In genomic region chr6:136607932-136608772, GRCh38 we compare ENCODE assay signal across 8 cellular contexts. TPM values are rescaled to one million over a fixed set of nuclear protein-coding genes. Genes with fewer than 3 reads are reported as not detected.
DNase-seq lines count a peak whose midpoint lies in the region; ATAC-seq and TF ChIP-seq lines count a peak whose summit lies in the region.

No MANE protein-coding gene starts in this region.

- H3K9me3 Mint-ChIP-seq in central memory CD8-positive, alpha-beta T cell: no peaks in the 10 kb centered on the region

- peaks cover 2 to 10% (median 3%) of the 10 kb centered on the region in 4 donors for H3K36me3 ChIP-seq in liver (ENCODE audit: control insufficient read depth in 4 of 4, insufficient read depth in 3 of 4, low read depth in 1 of 4, low read length in 3 of 4)

- ATAC-seq in HG02678 (IDR thresholded peaks at IDR 0.05; ENCODE audit: unreplicated experiment): peak; percentile 90
- ATAC-seq in central memory CD8-positive, alpha-beta T cell (replicated peaks; ENCODE audit: extremely low read depth, poor library complexity, severe bottlenecking): peak; percentile 88

- no peaks in the 10 kb centered on the region for H3K27me3 ChIP-seq in liver (ENCODE audit: control insufficient read depth in 4 of 4, insufficient read depth in 4 of 4, low read length in 3 of 4)

- peak; percentile 89 for TF ChIP-seq CTCF in liver (IDR thresholded peaks at IDR 0.05; ENCODE audit: low read depth, low read length, missing input control)

- WGBS in liver: 55% methylated on average over 12 of the region's 12 CpGs

- H3K36me3 Mint-ChIP-seq in central memory CD8-positive, alpha-beta T cell (ENCODE audit: insufficient read depth): peaks cover 35% of the 10 kb centered on the region

- H3K9me3 ChIP-seq in liver (ENCODE audit: control insufficient read depth in 4 of 4, low read length in 3 of 4): no peaks in the 10 kb centered on the region

- H3K4me1 Mint-ChIP-seq in central memory CD8-positive, alpha-beta T cell: peaks cover 6% of the 10 kb centered on the region

- no peak overlapping the region for H3K9ac ChIP-seq in liver (ENCODE audit: low read depth in 1 of 2, low read length in 2 of 2)

- H3K4me1 ChIP-seq in liver (ENCODE audit: control insufficient read depth in 4 of 4, insufficient read depth in 4 of 4, low read length in 3 of 4): peaks cover 2 to 10% (median 5%) of the 10 kb centered on the region in 4 donors

- peak; percentile 36 for DNase-seq in NK-92 treated with Interleukin-12 subunit alpha and Interleukin-12 subunit beta, amount 100 ng/mL, for 24 hours (lab: John Stamatoyannopoulos, UW)
- DNase-seq in NK-92 (lab: John Stamatoyannopoulos, UW; ENCODE audit: unreplicated experiment): no peak
- DNase-seq in NCI-H187 treated with DMSO at 0.1 percent for 48 hours (lab: John Stamatoyannopoulos, UW): peak; percentile 7
- peak; percentile 52 to 83 (median 62) for DNase-seq in activated CD4-positive, CD25-positive, alpha-beta regulatory T cell (lab: John Stamatoyannopoulos, UW)
- peak; percentile 67 to 74 for DNase-seq in central memory CD8-positive, alpha-beta T cell (ENCODE audit: low spot score in 2 of 2)
- DNase-seq in stimulated activated CD8-positive, alpha-beta memory T cell treated with anti-CD3 and anti-CD28 coated beads, Interleukin-12 subunit alpha, Interleukin-12 subunit beta, amount 100 ng/mL, for 24 hours (ENCODE audit: extremely low read depth): peak; percentile 37

- H3K4me3 Mint-ChIP-seq in central memory CD8-positive, alpha-beta T cell: no peak overlapping the region

- no peak overlapping the region for H3K4me3 ChIP-seq in liver (ENCODE audit: low read depth in 1 of 3, low read length in 3 of 3)

- TF ChIP-seq RAD21 in liver (IDR thresholded peaks at IDR 0.05): peak; percentile 80 to 91

- no peak overlapping the region for H3K27ac ChIP-seq in liver (ENCODE audit: low read depth in 1 of 2, low read length in 2 of 2)

- no peaks in the 10 kb centered on the region for H3K27me3 Mint-ChIP-seq in central memory CD8-positive, alpha-beta T cell

- H3K27ac Mint-ChIP-seq in central memory CD8-positive, alpha-beta T cell (ENCODE audit: low read depth): peak overlapping the region; percentile 1

TF ChIP-seq in liver, 16 proteins besides CTCF, POLR2A, EP300 and RAD21:
- no peak for TF ChIP-seq MAX (IDR thresholded peaks at IDR 0.05)
- no peak for TF ChIP-seq HNF4A (conservative IDR thresholded peaks at IDR 0.05)
- TF ChIP-seq HNF4G (IDR thresholded peaks at IDR 0.05): no peak
- TF ChIP-seq EGR1 (IDR thresholded peaks at IDR 0.05; ENCODE audit: low read depth in 2 of 2): no peak
- no peak for TF ChIP-seq RXRA (IDR thresholded peaks at IDR 0.05)
- TF ChIP-seq GABPA (IDR thresholded peaks at IDR 0.05 in 1 of 2, conservative IDR thresholded peaks at IDR 0.05 in 1 of 2): no peak
- no peak for TF ChIP-seq FOXA1 (IDR thresholded peaks at IDR 0.05)
- no peak for TF ChIP-seq YY1 (IDR thresholded peaks at IDR 0.05)
- TF ChIP-seq REST (IDR thresholded peaks at IDR 0.05): no peak
- TF ChIP-seq ATF3 (IDR thresholded peaks at IDR 0.05): no peak
TF ChIP-seq in liver: peak in this region for 0.

RNA-seq across cellular contexts. Expression of gene MAP7, which starts 57.9 kb away (rescaled TPM):
- 10 to 100 TPM in 1 of 2 donors, 1 to 10 TPM in 1; 3.2 to 17.5 TPM for total RNA-seq in liver
- polyA plus RNA-seq in liver: 1 to 10 TPM; 8.1 to 8.4 TPM
